Comparison of ENCODE assay signal across 18 cellular contexts in genomic region chr6:57268294-57268640, GRCh38. TPM values are rescaled to one million over a fixed set of nuclear protein-coding genes. Genes with fewer than 3 reads are reported as not detected.
A peak's percentile ranks its signal among the peaks of the same experiment; 100 is the strongest.
DNase-seq lines count a peak whose midpoint lies in the region; ATAC-seq and TF ChIP-seq lines count a peak whose summit lies in the region.
"Had no signal": no experiment of that assay in that cellular context is flagged by ENCODE, and none has a peak within 500 bp of the region (broad histone marks: within the 10 kb centered on the region; RNA-seq: fewer than 3 reads in every experiment).

No MANE protein-coding gene starts in this region.

- H3K4me3 ChIP-seq in muscle layer of colon (ENCODE audit: low read depth in 1 of 2, low read length in 2 of 2) = no peak overlapping the region
- no peak overlapping the region for H3K4me3 ChIP-seq in tibial artery
- H3K4me3 ChIP-seq in transverse colon = no peak overlapping the region
- H3K4me3 ChIP-seq: left ventricle myocardium inferior, Peyer's patch, upper lobe of right lung had no signal

- intact Hi-C loops in activated CD8-positive, alpha-beta T cell treated with anti-CD3 and anti-CD28 coated beads for 36 hours (cut with micrococcal nuclease) = loop anchor here (5.0 kb wide), 1 partner anchor 49 kb away; the partner anchor contains the start of gene PRIM2
- intact Hi-C loops in tibial artery (cut with DNase I; ENCODE audit: low total_unique reads) (loop anchor here (10.0 kb wide), 1 partner anchor 93 kb away; the partner anchor contains the start of gene BAG2), transverse colon (cut with DNase I; ENCODE audit: low total_unique reads) (no loop called here)

- no peak overlapping the region for H3K4me3 Mint-ChIP-seq in activated CD8-positive, alpha-beta T cell treated with anti-CD3 and anti-CD28 coated beads for 36 hours
- no peak overlapping the region for H3K4me3 Mint-ChIP-seq in activated CD8-positive, alpha-beta T cell treated with anti-CD3 and anti-CD28 coated beads, Interleukin-2, amount 10 ng/mL, durations not matched to agents 7 days and 5 days
- H3K4me3 Mint-ChIP-seq: brain; natural killer cell treated with Interleukin-12 subunit alpha and Interleukin-12 subunit beta and Interleukin-15 and Interleukin-18, amount 100 ng/mL, for 72 hours had no signal

- H3K9me3 ChIP-seq in muscle layer of colon (ENCODE audit: low read length) (no peaks in the 10 kb centered on the region), tibial artery (no peaks in the 10 kb centered on the region), transverse colon (no peaks in the 10 kb centered on the region)
- H3K9me3 ChIP-seq: Caco-2, left ventricle myocardium inferior, Peyer's patch, upper lobe of right lung had no signal

- no peaks in the 10 kb centered on the region for H3K27me3 ChIP-seq in muscle layer of colon (ENCODE audit: control insufficient read depth in 1 of 2, insufficient read depth in 2 of 2, low read length in 2 of 2)
- H3K27me3 ChIP-seq in tibial artery = no peaks in the 10 kb centered on the region
- H3K27me3 ChIP-seq in transverse colon = no peaks in the 10 kb centered on the region
- H3K27me3 ChIP-seq: Peyer's patch, upper lobe of right lung had no signal

- peaks cover 12% of the 10 kb centered on the region for H3K4me1 Mint-ChIP-seq in activated CD8-positive, alpha-beta T cell treated with anti-CD3 and anti-CD28 coated beads for 36 hours (ENCODE audit: low read depth)
- no peaks in the 10 kb centered on the region for H3K4me1 Mint-ChIP-seq in activated CD8-positive, alpha-beta T cell treated with anti-CD3 and anti-CD28 coated beads, Interleukin-2, amount 10 ng/mL, durations not matched to agents 7 days and 5 days (ENCODE audit: low read depth)

- TF ChIP-seq CTCF in activated CD8-positive, alpha-beta T cell treated with anti-CD3 and anti-CD28 coated beads for 36 hours (IDR thresholded peaks at IDR 0.05) = peak; percentile 46
- TF ChIP-seq CTCF in VCaP (conservative IDR thresholded peaks at IDR 0.05) (peak; percentile 48), tibial artery (IDR thresholded peaks at IDR 0.05) (no peak), transverse colon (IDR thresholded peaks at IDR 0.05) (no peak)

- DNase-seq in activated CD8-positive, alpha-beta T cell treated with anti-CD3 and anti-CD28 coated beads for 36 hours = no peak
- DNase-seq in activated CD8-positive, alpha-beta T cell treated with anti-CD3 and anti-CD28 coated beads, Interleukin-2, amount 10 ng/mL, durations not matched to agents 7 days and 5 days = no peak
- DNase-seq in tibial artery = no peak
- no peak for DNase-seq in NCI-H1092 (lab: John Stamatoyannopoulos, UW)
- no peak for DNase-seq in transverse colon
- DNase-seq: activated CD4-positive, alpha-beta T cell treated with anti-CD3 and anti-CD28 coated beads for 1 hour; activated gamma-delta T cell; left ventricle myocardium inferior; NCI-H1417 treated with DMSO at 0.1 percent for 48 hours; upper lobe of right lung had no signal

- peaks cover 50% of the 10 kb centered on the region for H3K4me1 ChIP-seq in muscle layer of colon (ENCODE audit: insufficient read depth, low read length)
- H3K4me1 ChIP-seq in tibial artery = peaks cover 0 to 47% (median 11%) of the 10 kb centered on the region in 4 donors
- H3K4me1 ChIP-seq in transverse colon = peaks cover 0 to 13% (median 3%) of the 10 kb centered on the region in 4 donors
- H3K4me1 ChIP-seq: Caco-2, left ventricle myocardium inferior, Peyer's patch, upper lobe of right lung had no signal

- no peaks in the 10 kb centered on the region for H3K36me3 ChIP-seq in muscle layer of colon (ENCODE audit: insufficient read depth, low read length)
- no peaks in the 10 kb centered on the region for H3K36me3 ChIP-seq in tibial artery
- H3K36me3 ChIP-seq in transverse colon = no peaks in the 10 kb centered on the region
- H3K36me3 ChIP-seq: left ventricle myocardium inferior, Peyer's patch, upper lobe of right lung had no signal

- CTCF ChIA-PET in activated CD8-positive, alpha-beta T cell treated with anti-CD3 and anti-CD28 coated beads for 36 hours (lab: Charles Lee) = interaction anchor here (1.1 to 5.0 kb wide), 2 partner anchors 11 to 47 kb away, joined by 3 to 52 read pairs; partner anchors contain the start of gene PRIM2
- CTCF ChIA-PET in activated CD8-positive, alpha-beta T cell treated with anti-CD3 and anti-CD28 coated beads, Interleukin-2, amount 10 ng/mL, durations not matched to agents 7 days and 5 days (lab: Charles Lee) = no interaction called here

- no peak overlapping the region for H3K27ac ChIP-seq in VCaP
- H3K27ac ChIP-seq in muscle layer of colon (ENCODE audit: low read depth, low read length) = peak overlapping the region; percentile 45
- H3K27ac ChIP-seq in tibial artery = peak overlapping the region; percentile 41 to 52
- peak overlapping the region in 2 of 4 donors; percentile 63 to 85 for H3K27ac ChIP-seq in transverse colon
- H3K27ac ChIP-seq: HL-60, left ventricle myocardium inferior, upper lobe of right lung had no signal

- no peaks in the 10 kb centered on the region for H3K9me3 Mint-ChIP-seq in activated CD8-positive, alpha-beta T cell treated with anti-CD3 and anti-CD28 coated beads for 36 hours
- H3K9me3 Mint-ChIP-seq in activated CD8-positive, alpha-beta T cell treated with anti-CD3 and anti-CD28 coated beads, Interleukin-2, amount 10 ng/mL, durations not matched to agents 7 days and 5 days (ENCODE audit: insufficient read depth) = no peaks in the 10 kb centered on the region
- H3K9me3 Mint-ChIP-seq: natural killer cell treated with Interleukin-12 subunit alpha and Interleukin-12 subunit beta and Interleukin-15 and Interleukin-18, amount 100 ng/mL, for 72 hours had no signal

- H3K27me3 Mint-ChIP-seq in activated CD8-positive, alpha-beta T cell treated with anti-CD3 and anti-CD28 coated beads for 36 hours = peaks cover 11% of the 10 kb centered on the region
- H3K27me3 Mint-ChIP-seq in activated CD8-positive, alpha-beta T cell treated with anti-CD3 and anti-CD28 coated beads, Interleukin-2, amount 10 ng/mL, durations not matched to agents 7 days and 5 days (ENCODE audit: low read depth) = peaks cover 13% of the 10 kb centered on the region

- POLR2A ChIA-PET in activated CD8-positive, alpha-beta T cell treated with anti-CD3 and anti-CD28 coated beads for 36 hours (lab: Charles Lee) = no interaction called here
- POLR2A ChIA-PET in activated CD8-positive, alpha-beta T cell treated with anti-CD3 and anti-CD28 coated beads, Interleukin-2, amount 10 ng/mL, durations not matched to agents 7 days and 5 days (lab: Charles Lee) = no interaction called here

- no peak for TF ChIP-seq POLR2A in transverse colon (IDR thresholded peaks at IDR 0.05)

- H3K27ac Mint-ChIP-seq in activated CD8-positive, alpha-beta T cell treated with anti-CD3 and anti-CD28 coated beads for 36 hours = no peak overlapping the region
- no peak overlapping the region for H3K27ac Mint-ChIP-seq in activated CD8-positive, alpha-beta T cell treated with anti-CD3 and anti-CD28 coated beads, Interleukin-2, amount 10 ng/mL, durations not matched to agents 7 days and 5 days
- H3K27ac Mint-ChIP-seq: natural killer cell treated with Interleukin-12 subunit alpha and Interleukin-12 subunit beta and Interleukin-15 and Interleukin-18, amount 100 ng/mL, for 72 hours had no signal

- no peak overlapping the region for H3K9ac ChIP-seq in muscle layer of colon (ENCODE audit: low read length)

- no peak for ATAC-seq in activated CD8-positive, alpha-beta T cell treated with anti-CD3 and anti-CD28 coated beads for 36 hours
- ATAC-seq in activated CD8-positive, alpha-beta T cell treated with anti-CD3 and anti-CD28 coated beads, Interleukin-2, amount 10 ng/mL, durations not matched to agents 7 days and 5 days = no peak
- no peak for ATAC-seq in GM21390 (IDR thresholded peaks at IDR 0.05; ENCODE audit: unreplicated experiment)
- ATAC-seq: natural killer cell treated with Interleukin-12 subunit alpha and Interleukin-12 subunit beta and Interleukin-15 and Interleukin-18, amount 100 ng/mL, for 72 hours had no signal

- H3K36me3 Mint-ChIP-seq in activated CD8-positive, alpha-beta T cell treated with anti-CD3 and anti-CD28 coated beads for 36 hours (ENCODE audit: low read depth) = no peaks in the 10 kb centered on the region
- H3K36me3 Mint-ChIP-seq in activated CD8-positive, alpha-beta T cell treated with anti-CD3 and anti-CD28 coated beads, Interleukin-2, amount 10 ng/mL, durations not matched to agents 7 days and 5 days (ENCODE audit: low read depth) = no peaks in the 10 kb centered on the region
- H3K36me3 Mint-ChIP-seq: brain; natural killer cell treated with Interleukin-12 subunit alpha and Interleukin-12 subunit beta and Interleukin-15 and Interleukin-18, amount 100 ng/mL, for 72 hours had no signal

- no peak for TF ChIP-seq EP300 in transverse colon (IDR thresholded peaks at IDR 0.05; ENCODE audit: low read depth)

- in situ Hi-C loops in transverse colon (cut with MboI; ENCODE audit: low pct_ligation_motif_present in 1 of 4, low pct_unique_long_range_greater_than_20kb in 1 of 4, low sequenced_read_pairs in 3 of 4) = no loop called here

RNA-seq across cellular contexts. Expression of gene RAB23, which starts 46.2 kb away (rescaled TPM):
- total RNA-seq in activated CD8-positive, alpha-beta T cell treated with anti-CD3 and anti-CD28 coated beads for 36 hours = 1 to 10 TPM; 1.2 to 1.3 TPM
- 1 to 10 TPM; 2.4 to 3.1 TPM for total RNA-seq in activated CD8-positive, alpha-beta T cell treated with anti-CD3 and anti-CD28 coated beads, Interleukin-2, amount 10 ng/mL, durations not matched to agents 7 days and 5 days
- total RNA-seq in transverse colon = 10 to 100 TPM; 21.7 to 28.5 (median 25.1) TPM

RNA-seq across cellular contexts. Expression of gene PRIM2, which starts 49.2 kb away (rescaled TPM):
- total RNA-seq in activated CD8-positive, alpha-beta T cell treated with anti-CD3 and anti-CD28 coated beads for 36 hours = 10 to 100 TPM; 41.8 to 42.0 TPM
- 10 to 100 TPM; 41.4 to 46.5 TPM for total RNA-seq in activated CD8-positive, alpha-beta T cell treated with anti-CD3 and anti-CD28 coated beads, Interleukin-2, amount 10 ng/mL, durations not matched to agents 7 days and 5 days
- 10 to 100 TPM in 3 of 4 donors, 1 to 10 TPM in 1; 9.6 to 47.4 (median 20.4) TPM for total RNA-seq in transverse colon

Comparison
In these comparisons a context has a peak if more than half of its experiments do, and no peak if none do; other contexts are left out.
1. CTCF ChIP-seq: peak in activated CD8-positive, alpha-beta T cell treated with anti-CD3 and anti-CD28 coated beads for 36 hours (single experiment) and VCaP (single experiment); none in tibial artery (0 of 2) and transverse colon (0 of 5).
2. RNA of gene RAB23, which starts 46.2 kb away (total RNA-seq): 21.7 to 28.5 TPM in transverse colon; 2.4 to 3.1 TPM in activated CD8-positive, alpha-beta T cell treated with anti-CD3 and anti-CD28 coated beads, Interleukin-2, amount 10 ng/mL, durations not matched to agents 7 days and 5 days and 1.2 to 1.3 TPM in activated CD8-positive, alpha-beta T cell treated with anti-CD3 and anti-CD28 coated beads for 36 hours; every median in the first group is over 4 times any median in the second.